Comparison of ENCODE assay signal across 10 cellular contexts in genomic region chr1:212242288-212242984, GRCh38. TPM values are rescaled to one million over a fixed set of nuclear protein-coding genes. Genes with fewer than 3 reads are reported as not detected.
DNase-seq lines count a peak whose midpoint lies in the region; ATAC-seq and TF ChIP-seq lines count a peak whose summit lies in the region.
"Had no signal": no experiment of that assay in that cellular context is flagged by ENCODE, and none has a peak within 500 bp of the region (broad histone marks: within the 10 kb centered on the region; RNA-seq: fewer than 3 reads in every experiment).

No MANE protein-coding gene starts in this region.

- DNase-seq in activated naive CD4-positive, alpha-beta T cell treated with anti-CD3 and anti-CD28 coated beads, Interleukin-2, amount 10 ng/mL, durations not matched to agents 7 days and 5 days: no peak
- DNase-seq in activated naive CD4-positive, alpha-beta T cell treated with anti-CD3 and anti-CD28 coated beads, Interleukin-2, amount 50 U/mL, for 16 hours: no peak
- peak; percentile 75 to 80 for DNase-seq in dermis microvascular lymphatic vessel endothelial cell (ENCODE audit: low read depth in 2 of 2)
- no peak for DNase-seq in lung (ENCODE audit: low spot score)
- peak in 1 of 2 donors; percentile 29 for DNase-seq in uterus
- no peak for DNase-seq in ascending aorta (ENCODE audit: low spot score in 2 of 2)
- no peak for DNase-seq in NK-92 treated with Interleukin-12 subunit alpha and Interleukin-12 subunit beta, amount 100 ng/mL, for 24 hours (lab: John Stamatoyannopoulos, UW)
- DNase-seq in BE2C: no peak
- DNase-seq: activated CD4-positive, alpha-beta T cell treated with anti-CD3 and anti-CD28 coated beads, Interleukin-2, amount 50 U/mL, for 48 hours had no signal

- intact Hi-C loops in uterus (cut with DNase I; ENCODE audit: low total_unique reads): no loop called here
- intact Hi-C loops in ascending aorta (cut with DNase I): no loop called here

- peaks cover 9% of the 10 kb centered on the region for H3K36me3 Mint-ChIP-seq in activated naive CD4-positive, alpha-beta T cell treated with anti-CD3 and anti-CD28 coated beads, Interleukin-2, amount 10 ng/mL, durations not matched to agents 7 days and 5 days

- H3K27ac ChIP-seq in lung (ENCODE audit: low read depth in 1 of 2, low read length in 1 of 2): peak overlapping the region; percentile 72 to 76
- peak overlapping the region; percentile 60 to 87 for H3K27ac ChIP-seq in uterus
- H3K27ac ChIP-seq in ascending aorta: peak overlapping the region in 1 of 2 donors; percentile 34
- H3K27ac ChIP-seq: cardiac muscle cell had no signal

- H3K4me1 Mint-ChIP-seq in activated naive CD4-positive, alpha-beta T cell treated with anti-CD3 and anti-CD28 coated beads, Interleukin-2, amount 10 ng/mL, durations not matched to agents 7 days and 5 days: peaks cover 45% of the 10 kb centered on the region

- WGBS in lung, 2 donors: 47 to 69% methylated on average over 11 of the region's 11 CpGs

- H3K27me3 Mint-ChIP-seq in activated naive CD4-positive, alpha-beta T cell treated with anti-CD3 and anti-CD28 coated beads, Interleukin-2, amount 10 ng/mL, durations not matched to agents 7 days and 5 days: peaks cover 29% of the 10 kb centered on the region

- ATAC-seq in lung (ENCODE audit: insufficient read depth, low FRiP score): no peak

- H3K36me3 ChIP-seq in lung (ENCODE audit: control insufficient read depth in 2 of 2, insufficient read depth in 2 of 2, low read length in 2 of 2): no peaks in the 10 kb centered on the region
- H3K36me3 ChIP-seq in uterus: no peaks in the 10 kb centered on the region
- H3K36me3 ChIP-seq in ascending aorta: no peaks in the 10 kb centered on the region
- H3K36me3 ChIP-seq in BE2C: no peaks in the 10 kb centered on the region
- H3K36me3 ChIP-seq: cardiac muscle cell had no signal

- H3K4me3 ChIP-seq in lung: no peak overlapping the region
- H3K4me3 ChIP-seq in uterus: no peak overlapping the region
- no peak overlapping the region for H3K4me3 ChIP-seq in ascending aorta
- no peak overlapping the region for H3K4me3 ChIP-seq in BE2C (ENCODE audit: low read depth, low read length)
- H3K4me3 ChIP-seq: cardiac muscle cell had no signal

- H3K4me1 ChIP-seq in lung (ENCODE audit: control insufficient read depth in 2 of 2, insufficient read depth in 2 of 2, low read length in 2 of 2) (peaks cover 10 to 13% of the 10 kb centered on the region in 2 donors), uterus (peaks cover 0 to 8% of the 10 kb centered on the region in 2 donors), ascending aorta (peaks cover 0 to 5% of the 10 kb centered on the region in 2 donors), BE2C (peaks cover 5% of the 10 kb centered on the region)

- H3K9me3 ChIP-seq in lung (ENCODE audit: control insufficient read depth in 2 of 2, insufficient read depth in 1 of 2, low read length in 1 of 2) (no peaks in the 10 kb centered on the region), uterus (no peaks in the 10 kb centered on the region), ascending aorta (no peaks in the 10 kb centered on the region), BE2C (no peaks in the 10 kb centered on the region)

- no peak for TF ChIP-seq POLR2A in uterus (IDR thresholded peaks at IDR 0.05)

- H3K27ac Mint-ChIP-seq in activated naive CD4-positive, alpha-beta T cell treated with anti-CD3 and anti-CD28 coated beads, Interleukin-2, amount 10 ng/mL, durations not matched to agents 7 days and 5 days: peak overlapping the region; percentile 87

- H3K4me3 Mint-ChIP-seq in activated naive CD4-positive, alpha-beta T cell treated with anti-CD3 and anti-CD28 coated beads, Interleukin-2, amount 10 ng/mL, durations not matched to agents 7 days and 5 days: no peak overlapping the region

- no peak for TF ChIP-seq CTCF in lung (IDR thresholded peaks at IDR 0.05; ENCODE audit: control extremely low read depth, extremely low read depth)
- TF ChIP-seq CTCF in uterus (IDR thresholded peaks at IDR 0.05): no peak
- TF ChIP-seq CTCF in ascending aorta (IDR thresholded peaks at IDR 0.05): no peak
- no peak for TF ChIP-seq CTCF in BE2C (IDR thresholded peaks at IDR 0.05; ENCODE audit: low read depth, low read length)

- no peaks in the 10 kb centered on the region for H3K9me3 Mint-ChIP-seq in activated naive CD4-positive, alpha-beta T cell treated with anti-CD3 and anti-CD28 coated beads, Interleukin-2, amount 10 ng/mL, durations not matched to agents 7 days and 5 days

- CTCF ChIA-PET in activated naive CD4-positive, alpha-beta T cell treated with anti-CD3 and anti-CD28 coated beads, Interleukin-2, amount 10 ng/mL, durations not matched to agents 7 days and 5 days (lab: Charles Lee): interaction anchor here (1.1 kb wide), 1 partner anchor 19 kb away, joined by 3 read pairs; no protein-coding TSS in a partner anchor

- H3K27me3 ChIP-seq in lung (ENCODE audit: control insufficient read depth, insufficient read depth) (no peaks in the 10 kb centered on the region), uterus (no peaks in the 10 kb centered on the region), ascending aorta (no peaks in the 10 kb centered on the region), BE2C (no peaks in the 10 kb centered on the region)
- H3K27me3 ChIP-seq: cardiac muscle cell had no signal

RNA-seq across cellular contexts. Expression of gene PPP2R5A, which starts 42.8 kb away (rescaled TPM):
- total RNA-seq in dermis microvascular lymphatic vessel endothelial cell (29.5 and 30.6 TPM in 2 replicates), lung (100 to 1,000 TPM in 1 of 2 donors, 10 to 100 TPM in 1; 62.9 to 143 TPM), uterus (10 to 100 TPM; 14.9 to 44.4 (median 34.6) TPM), ascending aorta (64.7 TPM)
- polyA plus RNA-seq in lung: 10 to 100 TPM; 31.3 to 45.7 TPM
- 12.1 TPM for polyA plus RNA-seq in BE2C (2012; ENCODE audit: insufficient read depth, insufficient read length, low read depth)

Comparison
In these comparisons a context has a peak if more than half of its experiments do, and no peak if none do; other contexts are left out.
1. DNase-seq: peak in dermis microvascular lymphatic vessel endothelial cell (2 of 2); none in activated naive CD4-positive, alpha-beta T cell treated with anti-CD3 and anti-CD28 coated beads, Interleukin-2, amount 10 ng/mL, durations not matched to agents 7 days and 5 days (single experiment), activated naive CD4-positive, alpha-beta T cell treated with anti-CD3 and anti-CD28 coated beads, Interleukin-2, amount 50 U/mL, for 16 hours (single experiment), lung (single experiment), ascending aorta (0 of 2), NK-92 treated with Interleukin-12 subunit alpha and Interleukin-12 subunit beta, amount 100 ng/mL, for 24 hours (single experiment) and BE2C (single experiment).